In the genomic region with DNA sequence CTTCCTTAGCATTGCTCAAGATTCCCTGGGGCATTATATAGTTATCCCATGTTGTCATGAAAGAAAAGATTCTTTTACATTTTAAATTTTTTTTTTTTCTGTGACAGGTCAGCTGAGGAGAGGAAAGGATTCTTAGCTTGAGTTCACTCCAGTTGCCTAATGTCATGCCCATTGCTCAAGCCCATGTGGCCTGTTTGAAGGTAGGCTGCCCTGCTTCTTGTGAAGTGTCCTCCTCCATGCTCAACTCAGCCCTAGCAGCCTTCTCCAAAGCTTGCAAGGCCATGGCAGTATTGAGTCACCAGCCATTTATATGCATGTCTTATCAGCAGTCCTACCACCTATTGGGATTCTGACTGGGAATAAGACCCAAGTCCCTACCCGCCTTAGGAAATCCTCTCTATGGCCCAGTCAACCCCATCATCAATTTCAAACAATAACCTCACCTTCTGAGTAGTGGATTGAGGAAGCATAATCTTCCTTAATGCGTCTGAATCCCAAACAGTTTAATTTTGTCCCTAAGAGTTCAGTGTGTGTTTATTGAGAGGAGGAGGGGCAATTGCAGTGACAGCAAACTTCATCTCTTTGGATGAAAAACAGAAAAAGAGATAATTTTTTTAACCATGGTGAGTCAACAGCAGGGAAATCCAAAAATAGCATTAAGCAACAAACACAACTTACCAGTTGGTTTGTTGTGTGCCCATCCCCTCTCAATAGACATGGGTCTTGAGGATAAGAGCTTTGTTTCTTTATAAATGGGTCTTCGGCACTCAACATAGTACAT, we compare ENCODE assay signal across 35 cellular contexts. TPM values are rescaled to one million over a fixed set of nuclear protein-coding genes. Genes with fewer than 3 reads are reported as not detected.
DNase-seq lines count a peak whose midpoint lies in the region; ATAC-seq, FAIRE-seq and TF ChIP-seq lines count a peak whose summit lies in the region.
"Had no signal": no experiment of that assay in that cellular context is flagged by ENCODE, and none has a peak within 500 bp of the region (broad histone marks: within the 10 kb centered on the region; RNA-seq: fewer than 3 reads in every experiment).

No MANE protein-coding gene starts in this region.

- H2AK5ac ChIP-seq in mesendoderm (ENCODE audit: low read length) = no peak overlapping the region

- no peaks in the 10 kb centered on the region for H3K27me3 ChIP-seq in mesendoderm (ENCODE audit: insufficient read depth, low read length, poor library complexity)
- no peaks in the 10 kb centered on the region for H3K27me3 ChIP-seq in small intestine (ENCODE audit: control insufficient read depth in 2 of 2, insufficient read depth in 2 of 2, low read length in 2 of 2)
- H3K27me3 ChIP-seq: brain microvascular endothelial cell, neutrophil, right lobe of liver, vagina had no signal

- no peak for FAIRE-seq in small intestine (lab: Jason Lieb, UNC)
- FAIRE-seq: A549 had no signal

- WGBS in mesendoderm (ENCODE audit: extremely low coverage, insufficient coverage, low lambda C conversion rate) = no CpG with 5 or more reads among the region's 3 CpGs
- 90 to 97% (median 95%) methylated on average over 3 of the region's 3 CpGs for WGBS in small intestine, 3 donors

- DNase-seq in LHCN-M2 (ENCODE audit: low read depth) (peak; percentile 10), WTC11 (ENCODE audit: low spot score) (no peak), mesendoderm (peak; percentile 72), small intestine (no peak), substantia nigra (lab: John Stamatoyannopoulos, UW) (no peak)
- no peak for DNase-seq in stimulated activated CD4-positive, alpha-beta T cell treated with anti-CD3 and anti-CD28 coated beads, Interleukin-4, amount 100 ng/mL, for 1 hour
- DNase-seq: activated CD4-positive, alpha-beta T cell treated with anti-CD3 and anti-CD28 coated beads, Interleukin-2, amount 10 ng/mL, durations not matched to agents 7 days and 5 days; activated CD8-positive, alpha-beta memory T cell treated with anti-CD3 and anti-CD28 coated beads, Interleukin-2, amount 10 ng/mL, durations not matched to agents 7 days and 5 days; activated naive CD4-positive, alpha-beta T cell; activated T-cell treated with anti-CD3 and anti-CD28 coated beads, Interleukin-2, amount 50 U/mL, for 48 hours; brain microvascular endothelial cell; CD4-positive, alpha-beta memory T cell; DMS 273 treated with DMSO at 0.1 percent for 48 hours; erythroblast; H9; hypothalamus; MM.1S; NCI-H1417; NCI-H2081; NCI-H774; right lobe of liver; stimulated activated naive CD4-positive, alpha-beta T cell treated with Interleukin-2 at 50 U/mL for 16 hours; SW 1271; T-helper 9 cell; WERI-Rb-1 had no signal

- POLR2A ChIA-PET in WTC11 (lab: Charles Lee) = interaction anchor here (0.7 kb wide), 1 partner anchor 95 kb away, joined by 3 read pairs; no protein-coding TSS in a partner anchor

- H2BK5ac ChIP-seq in mesendoderm (ENCODE audit: low read length) = no peak overlapping the region

- H3K36me3 ChIP-seq in mesendoderm (ENCODE audit: control insufficient read depth, insufficient read depth, low read length) (no peaks in the 10 kb centered on the region), small intestine (ENCODE audit: control insufficient read depth in 2 of 2, insufficient read depth in 2 of 2, low read length in 2 of 2) (no peaks in the 10 kb centered on the region)
- H3K36me3 ChIP-seq: brain microvascular endothelial cell, neutrophil, right lobe of liver, thoracic aorta, vagina, WERI-Rb-1 had no signal

- no peaks in the 10 kb centered on the region for H3K9me3 ChIP-seq in small intestine (ENCODE audit: control insufficient read depth, low read depth)
- H3K9me3 ChIP-seq: A549, neutrophil, right lobe of liver, thoracic aorta, vagina had no signal

- H3K9ac ChIP-seq in mesendoderm (ENCODE audit: low read length) = no peak overlapping the region

- H3K4me1 ChIP-seq in mesendoderm (ENCODE audit: control insufficient read depth, low read depth, low read length) = no peaks in the 10 kb centered on the region
- no peaks in the 10 kb centered on the region for H3K4me1 ChIP-seq in small intestine (ENCODE audit: control insufficient read depth in 2 of 2, insufficient read depth in 1 of 2, low read depth in 1 of 2, low read length in 1 of 2)

- no peaks in the 10 kb centered on the region for H3K27me3 Mint-ChIP-seq in WTC11 (ENCODE audit: low read depth)
- H3K27me3 Mint-ChIP-seq: activated CD4-positive, alpha-beta T cell treated with anti-CD3 and anti-CD28 coated beads, Interleukin-2, amount 10 ng/mL, durations not matched to agents 7 days and 5 days had no signal

- no peak overlapping the region for H3K4me2 ChIP-seq in mesendoderm (ENCODE audit: low read length)
- H3K4me2 ChIP-seq: A549 had no signal

- H3K18ac ChIP-seq in mesendoderm (ENCODE audit: low read length) = no peak overlapping the region

- H3K4me3 ChIP-seq in mesendoderm (ENCODE audit: low read length) (no peak overlapping the region), small intestine (ENCODE audit: low read depth in 1 of 2, low read length in 2 of 2) (no peak overlapping the region)
- H3K4me3 ChIP-seq: A549, right lobe of liver, thoracic aorta, vagina had no signal

- H2BK120ac ChIP-seq in mesendoderm (ENCODE audit: low read depth, low read length) = no peak overlapping the region

- no peak overlapping the region for H3K4me3 Mint-ChIP-seq in WTC11
- H3K4me3 Mint-ChIP-seq: activated CD4-positive, alpha-beta T cell treated with anti-CD3 and anti-CD28 coated beads, Interleukin-2, amount 10 ng/mL, durations not matched to agents 7 days and 5 days; activated CD8-positive, alpha-beta memory T cell treated with anti-CD3 and anti-CD28 coated beads, Interleukin-2, amount 10 ng/mL, durations not matched to agents 7 days and 5 days; CD4-positive, alpha-beta memory T cell; H9 had no signal

- no peaks in the 10 kb centered on the region for H3K36me3 Mint-ChIP-seq in WTC11
- H3K36me3 Mint-ChIP-seq: activated CD8-positive, alpha-beta memory T cell treated with anti-CD3 and anti-CD28 coated beads, Interleukin-2, amount 10 ng/mL, durations not matched to agents 7 days and 5 days; CD4-positive, alpha-beta memory T cell had no signal

- CTCF ChIA-PET in WTC11 (lab: Charles Lee) = interaction anchor here (0.6 kb wide), 2 partner anchors 24 to 105 kb away, joined by 3 read pairs; no protein-coding TSS in a partner anchor

- peaks cover 16% of the 10 kb centered on the region for H3K4me1 Mint-ChIP-seq in WTC11
- H3K4me1 Mint-ChIP-seq: activated CD4-positive, alpha-beta T cell treated with anti-CD3 and anti-CD28 coated beads, Interleukin-2, amount 10 ng/mL, durations not matched to agents 7 days and 5 days; activated CD8-positive, alpha-beta memory T cell treated with anti-CD3 and anti-CD28 coated beads, Interleukin-2, amount 10 ng/mL, durations not matched to agents 7 days and 5 days; CD4-positive, alpha-beta memory T cell had no signal

- no peak for TF ChIP-seq CTCF in WTC11 (IDR thresholded peaks at IDR 0.05)

- no peak overlapping the region for H3K27ac Mint-ChIP-seq in WTC11
- H3K27ac Mint-ChIP-seq: activated CD4-positive, alpha-beta T cell treated with anti-CD3 and anti-CD28 coated beads, Interleukin-2, amount 10 ng/mL, durations not matched to agents 7 days and 5 days; activated CD8-positive, alpha-beta memory T cell treated with anti-CD3 and anti-CD28 coated beads, Interleukin-2, amount 10 ng/mL, durations not matched to agents 7 days and 5 days; CD4-positive, alpha-beta memory T cell; H9 had no signal

- no peak overlapping the region for H3K23ac ChIP-seq in mesendoderm (ENCODE audit: low read length)

- H3K27ac ChIP-seq in mesendoderm (ENCODE audit: low read depth, low read length) (no peak overlapping the region), small intestine (ENCODE audit: low read depth in 1 of 2, low read length in 1 of 2) (no peak overlapping the region), substantia nigra (ENCODE audit: low read depth, low read length, poor library complexity, severe bottlenecking) (no peak overlapping the region)
- H3K27ac ChIP-seq: A549, brain microvascular endothelial cell, neutrophil, right lobe of liver, thoracic aorta, vagina, WERI-Rb-1 had no signal

- no peak overlapping the region for H4K8ac ChIP-seq in mesendoderm (ENCODE audit: low read depth, low read length)

- ATAC-seq in WTC11 (peak; percentile 53; the same call in 1 of the 2 replicates), esophagus mucosa (peak; percentile 72), GM21529 (IDR thresholded peaks at IDR 0.05; ENCODE audit: unreplicated experiment) (no peak)
- ATAC-seq: activated CD8-positive, alpha-beta memory T cell treated with anti-CD3 and anti-CD28 coated beads, Interleukin-2, amount 10 ng/mL, durations not matched to agents 7 days and 5 days; left lobe of liver; right lobe of liver had no signal

- H4K5ac ChIP-seq in mesendoderm (ENCODE audit: low read length) = no peak overlapping the region

- H3K4ac ChIP-seq in mesendoderm (ENCODE audit: low read depth, low read length) = no peak overlapping the region

- no peaks in the 10 kb centered on the region for H3K79me2 ChIP-seq in mesendoderm (ENCODE audit: control insufficient read depth, insufficient read depth, low read length)

- H2BK15ac ChIP-seq in mesendoderm (replicated peaks; ENCODE audit: low read depth) = no peak overlapping the region

- H3K79me1 ChIP-seq in mesendoderm (ENCODE audit: low read length) = no peaks in the 10 kb centered on the region

- H3K9me3 Mint-ChIP-seq in WTC11 = peaks cover 4% of the 10 kb centered on the region
- H3K9me3 Mint-ChIP-seq: activated CD4-positive, alpha-beta T cell treated with anti-CD3 and anti-CD28 coated beads, Interleukin-2, amount 10 ng/mL, durations not matched to agents 7 days and 5 days; CD4-positive, alpha-beta memory T cell; H9 had no signal

- H3K56ac ChIP-seq in mesendoderm (ENCODE audit: low read length) = peak overlapping the region; percentile 54

TF ChIP-seq in WTC11, 78 proteins besides CTCF, POLR2A, EP300 and RAD21 (continues in another document):
- TF ChIP-seq, protein P1, sequence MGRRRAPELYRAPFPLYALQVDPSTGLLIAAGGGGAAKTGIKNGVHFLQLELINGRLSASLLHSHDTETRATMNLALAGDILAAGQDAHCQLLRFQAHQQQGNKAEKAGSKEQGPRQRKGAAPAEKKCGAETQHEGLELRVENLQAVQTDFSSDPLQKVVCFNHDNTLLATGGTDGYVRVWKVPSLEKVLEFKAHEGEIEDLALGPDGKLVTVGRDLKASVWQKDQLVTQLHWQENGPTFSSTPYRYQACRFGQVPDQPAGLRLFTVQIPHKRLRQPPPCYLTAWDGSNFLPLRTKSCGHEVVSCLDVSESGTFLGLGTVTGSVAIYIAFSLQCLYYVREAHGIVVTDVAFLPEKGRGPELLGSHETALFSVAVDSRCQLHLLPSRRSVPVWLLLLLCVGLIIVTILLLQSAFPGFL (CRISPR knock-in tag; IDR thresholded peaks at IDR 0.05; ENCODE audit: borderline replicate concordance) = no peak
- no peak for TF ChIP-seq ZNF423 (CRISPR knock-in tag; IDR thresholded peaks at IDR 0.05)

RNA-seq across cellular contexts. Expression of gene WASL, which starts 38.6 kb away (rescaled TPM):
- total RNA-seq in LHCN-M2 (2014; rRNA removed) (22.5 and 26.9 TPM in 2 replicates), WTC11 (2021) (29.9 to 34.4 TPM (median 30.0 TPM) in 3 replicates), esophagus mucosa (31.2 TPM)
- 13.4 TPM for polyA plus RNA-seq in LHCN-M2 (2012)
- 28.2 TPM for polyA plus RNA-seq in mesendoderm (2013, experiment 1 of 2)
- 29.0 TPM for polyA plus RNA-seq in mesendoderm (2013, experiment 2 of 2)
- polyA plus RNA-seq in small intestine = 10 to 100 TPM; 26.8 to 39.6 (median 33.0) TPM

RNA-seq across cellular contexts. Expression of gene HYAL4, which starts 57.6 kb away (rescaled TPM):
- not detected in 2 replicates for total RNA-seq in LHCN-M2 (2014; rRNA removed)
- polyA plus RNA-seq in LHCN-M2 (2012) = not detected
- not detected in 3 replicates for total RNA-seq in WTC11 (2021)
- not detected for total RNA-seq in esophagus mucosa
- polyA plus RNA-seq in mesendoderm (2013, experiment 1 of 2) = not detected
- not detected for polyA plus RNA-seq in mesendoderm (2013, experiment 2 of 2)
- polyA plus RNA-seq in small intestine = not detected
- total RNA-seq: activated CD8-positive, alpha-beta memory T cell treated with anti-CD3 and anti-CD28 coated beads, Interleukin-2, amount 10 ng/mL, durations not matched to agents 7 days and 5 days; CD4-positive, alpha-beta memory T cell; H9; left lobe of liver; mesenteric fat pad; posterior vena cava; right lobe of liver; thoracic aorta had no signal
- polyA plus RNA-seq: adipose tissue; CD4-positive, alpha-beta memory T cell had no signal

Comparison
In these comparisons a context has a peak if more than half of its experiments do, and no peak if none do; other contexts are left out.
1. DNase-seq: peak in LHCN-M2 (single experiment) and mesendoderm (single experiment); none in WTC11 (single experiment), stimulated activated CD4-positive, alpha-beta T cell treated with anti-CD3 and anti-CD28 coated beads, Interleukin-4, amount 100 ng/mL, for 1 hour (single experiment), small intestine (single experiment) and substantia nigra (0 of 49).